In genomic region chr2:218710334-218710686, GRCh38 we compare ENCODE assay signal across 8 cellular contexts. TPM values are rescaled to one million over a fixed set of nuclear protein-coding genes. Genes with fewer than 3 reads are reported as not detected.
DNase-seq lines count a peak whose midpoint lies in the region; ATAC-seq and TF ChIP-seq lines count a peak whose summit lies in the region.

No MANE protein-coding gene starts in this region.

- no peaks in the 10 kb centered on the region for H3K4me1 ChIP-seq in iPS-15b (ENCODE audit: control insufficient read depth, insufficient read depth, low read length)

- DNase-seq in HL-60 (ENCODE audit: low read depth in 1 of 2, low spot score in 1 of 2) (no peak), NCI-H1694 treated with DMSO at 0.1 percent for 48 hours (lab: John Stamatoyannopoulos, UW) (no peak)
- DNase-seq in activated naive CD4-positive, alpha-beta T cell treated with anti-CD3 and anti-CD28 coated beads, Interleukin-2, amount 50 U/mL, for 72 hours (ENCODE audit: low spot score in 2 of 2), result no peak
- DNase-seq in activated CD4-positive, CD25-positive, alpha-beta regulatory T cell (lab: John Stamatoyannopoulos, UW), result no peak

- no peaks in the 10 kb centered on the region for H3K9me3 Mint-ChIP-seq in activated naive CD4-positive, alpha-beta T cell treated with anti-CD3 and anti-CD28 coated beads, Interleukin-2, amount 50 U/mL, for 72 hours
- peaks cover 2% of the 10 kb centered on the region for H3K9me3 Mint-ChIP-seq in stimulated activated memory B cell treated with anti-CD40 and anti-IgM and Interleukin-4, amounts not matched to agents 10 μg/mL and 1 μg/mL and 100 μg/mL, for 72 hours

- no peaks in the 10 kb centered on the region for H3K36me3 ChIP-seq in iPS-15b (ENCODE audit: control insufficient read depth, insufficient read depth, low read length)

- no peaks in the 10 kb centered on the region for H3K27me3 ChIP-seq in HL-60 (ENCODE audit: insufficient read depth, poor library complexity, severe bottlenecking)
- no peaks in the 10 kb centered on the region for H3K27me3 ChIP-seq in iPS-15b (ENCODE audit: control insufficient read depth, insufficient read depth, low read length)

- H3K27ac ChIP-seq in HL-60 (replicated peaks), result no peak overlapping the region

- H3K4me1 Mint-ChIP-seq in stimulated activated memory B cell treated with anti-CD40 and anti-IgM and Interleukin-4, amounts not matched to agents 10 μg/mL and 1 μg/mL and 100 μg/mL, for 72 hours, result peaks cover 21% of the 10 kb centered on the region

- H3K36me3 Mint-ChIP-seq in activated naive CD4-positive, alpha-beta T cell treated with anti-CD3 and anti-CD28 coated beads, Interleukin-2, amount 50 U/mL, for 72 hours, result peaks cover 5 to 11% of the 10 kb centered on the region in 2 donors
- H3K36me3 Mint-ChIP-seq in stimulated activated memory B cell treated with anti-CD40 and anti-IgM and Interleukin-4, amounts not matched to agents 10 μg/mL and 1 μg/mL and 100 μg/mL, for 72 hours, result no peaks in the 10 kb centered on the region

- ATAC-seq in activated naive CD4-positive, alpha-beta T cell treated with anti-CD3 and anti-CD28 coated beads, Interleukin-2, amount 50 U/mL, for 72 hours, result peak; percentile 1 to 5
- no peak for ATAC-seq in stimulated activated memory B cell treated with anti-CD40 and anti-IgM and Interleukin-4, amounts not matched to agents 10 μg/mL and 1 μg/mL and 100 μg/mL, for 72 hours
- no peak for ATAC-seq in GM18870 (IDR thresholded peaks at IDR 0.05; ENCODE audit: unreplicated experiment)
- ATAC-seq in HG03442 (IDR thresholded peaks at IDR 0.05; ENCODE audit: unreplicated experiment), result no peak

- H3K4me3 Mint-ChIP-seq in stimulated activated memory B cell treated with anti-CD40 and anti-IgM and Interleukin-4, amounts not matched to agents 10 μg/mL and 1 μg/mL and 100 μg/mL, for 72 hours, result peak overlapping the region; percentile 91

- no peaks in the 10 kb centered on the region for H3K27me3 Mint-ChIP-seq in stimulated activated memory B cell treated with anti-CD40 and anti-IgM and Interleukin-4, amounts not matched to agents 10 μg/mL and 1 μg/mL and 100 μg/mL, for 72 hours

- H3K9me3 ChIP-seq in iPS-15b (ENCODE audit: control insufficient read depth, insufficient read depth, low read length), result no peaks in the 10 kb centered on the region

- peak overlapping the region; percentile 29 for H3K9ac ChIP-seq in iPS-15b (ENCODE audit: low read depth, low read length)

- peak overlapping the region; percentile 94 for H3K4me3 ChIP-seq in HL-60 (replicated peaks; ENCODE audit: insufficient read depth, low read length)
- H3K4me3 ChIP-seq in iPS-15b (ENCODE audit: low read depth, low read length), result peak overlapping the region; percentile 74

- H3K27ac Mint-ChIP-seq in activated naive CD4-positive, alpha-beta T cell treated with anti-CD3 and anti-CD28 coated beads, Interleukin-2, amount 50 U/mL, for 72 hours, result peak overlapping the region; percentile 50 to 94
- peak overlapping the region; percentile 85 for H3K27ac Mint-ChIP-seq in stimulated activated memory B cell treated with anti-CD40 and anti-IgM and Interleukin-4, amounts not matched to agents 10 μg/mL and 1 μg/mL and 100 μg/mL, for 72 hours

- TF ChIP-seq CTCF in HL-60 (IDR thresholded peaks at IDR 0.05; ENCODE audit: insufficient read depth, low read length), result no peak

RNA-seq across cellular contexts. Expression of gene TTLL4, which starts 0.3 kb away (rescaled TPM):
- 10 to 100 TPM; 28.2 to 42.2 TPM for total RNA-seq in activated naive CD4-positive, alpha-beta T cell treated with anti-CD3 and anti-CD28 coated beads, Interleukin-2, amount 50 U/mL, for 72 hours

RNA-seq across cellular contexts. Expression of gene STK36, which starts 38.4 kb away (rescaled TPM):
- total RNA-seq in activated naive CD4-positive, alpha-beta T cell treated with anti-CD3 and anti-CD28 coated beads, Interleukin-2, amount 50 U/mL, for 72 hours, result 10 to 100 TPM; 16.5 to 22.5 TPM

RNA-seq across cellular contexts. Expression of gene RNF25, which starts 38.5 kb away (rescaled TPM):
- total RNA-seq in activated naive CD4-positive, alpha-beta T cell treated with anti-CD3 and anti-CD28 coated beads, Interleukin-2, amount 50 U/mL, for 72 hours, result 10 to 100 TPM; 12.3 to 22.9 TPM

RNA-seq across cellular contexts. Expression of gene BCS1L, which starts 50.8 kb away (rescaled TPM):
- total RNA-seq in activated naive CD4-positive, alpha-beta T cell treated with anti-CD3 and anti-CD28 coated beads, Interleukin-2, amount 50 U/mL, for 72 hours, result 10 to 100 TPM; 15.8 to 71.9 TPM

RNA-seq across cellular contexts. Expression of gene ZNF142, which starts 50.9 kb away (rescaled TPM):
- 10 to 100 TPM; 24.8 to 34.6 TPM for total RNA-seq in activated naive CD4-positive, alpha-beta T cell treated with anti-CD3 and anti-CD28 coated beads, Interleukin-2, amount 50 U/mL, for 72 hours

Comparison
In these comparisons a context has a peak if more than half of its experiments do, and no peak if none do; other contexts are left out.
1. ATAC-seq: peak in activated naive CD4-positive, alpha-beta T cell treated with anti-CD3 and anti-CD28 coated beads, Interleukin-2, amount 50 U/mL, for 72 hours (2 of 2); none in stimulated activated memory B cell treated with anti-CD40 and anti-IgM and Interleukin-4, amounts not matched to agents 10 μg/mL and 1 μg/mL and 100 μg/mL, for 72 hours (single experiment), GM18870 (single experiment) and HG03442 (single experiment).